Comparison of ENCODE assay signal across 1 cellular context in genomic region chr11:10379022-10379421, GRCh38.
TF ChIP-seq lines count a peak whose summit lies in the region.

No MANE protein-coding gene starts in this region.

TF ChIP-seq in WTC11, 78 proteins besides CTCF, POLR2A, EP300 and RAD21 (continued from another document):
- TF ChIP-seq FOXP4 (CRISPR knock-in tag; IDR thresholded peaks at IDR 0.05) = no peak
- no peak for TF ChIP-seq ZNF232 (CRISPR knock-in tag; IDR thresholded peaks at IDR 0.05)
- no peak for TF ChIP-seq AFF4 (CRISPR knock-in tag; IDR thresholded peaks at IDR 0.05; ENCODE audit: borderline replicate concordance)
- TF ChIP-seq FOXK1 (CRISPR knock-in tag; IDR thresholded peaks at IDR 0.05) = no peak
